Comparison of ENCODE assay signal across 18 cellular contexts in genomic region chr17:55588858-55589257, GRCh38.
DNase-seq lines count a peak whose midpoint lies in the region; ATAC-seq and TF ChIP-seq lines count a peak whose summit lies in the region.
"Had no signal": no experiment of that assay in that cellular context is flagged by ENCODE, and none has a peak within 500 bp of the region (broad histone marks: within the 10 kb centered on the region; RNA-seq: fewer than 3 reads in every experiment).

No MANE protein-coding gene starts in this region.

- H3K4me1 Mint-ChIP-seq in stimulated activated memory B cell treated with anti-CD40 and anti-IgM and Interleukin-4, amounts not matched to agents 10 μg/mL and 1 μg/mL and 100 μg/mL, for 72 hours: no peaks in the 10 kb centered on the region

- ATAC-seq in SK-N-SH treated with all-trans-retinoic acid at 6 μM for 48 hours (peak; percentile 50), sciatic nerve (peak; percentile 67), HG03442 (IDR thresholded peaks at IDR 0.05; ENCODE audit: unreplicated experiment) (no peak)
- no peak for ATAC-seq in stimulated activated memory B cell treated with anti-CD40 and anti-IgM and Interleukin-4, amounts not matched to agents 10 μg/mL and 1 μg/mL and 100 μg/mL, for 72 hours
- ATAC-seq: psoas muscle had no signal

- intact Hi-C loops in sciatic nerve (cut with DNase I): no loop called here

- no peak for TF ChIP-seq CTCF in fibroblast of villous mesenchyme (IDR thresholded peaks at IDR 0.05; ENCODE audit: insufficient read depth, low read depth, low read length)

- H3K9me3 Mint-ChIP-seq in stimulated activated memory B cell treated with anti-CD40 and anti-IgM and Interleukin-4, amounts not matched to agents 10 μg/mL and 1 μg/mL and 100 μg/mL, for 72 hours: peaks cover 4% of the 10 kb centered on the region

- H3K4me3 ChIP-seq in fibroblast of villous mesenchyme (ENCODE audit: low read depth, low read length): no peak overlapping the region
- H3K4me3 ChIP-seq: psoas muscle, testis had no signal

- H3K4me3 Mint-ChIP-seq in stimulated activated memory B cell treated with anti-CD40 and anti-IgM and Interleukin-4, amounts not matched to agents 10 μg/mL and 1 μg/mL and 100 μg/mL, for 72 hours: no peak overlapping the region

- no peak overlapping the region for H3K27ac Mint-ChIP-seq in stimulated activated memory B cell treated with anti-CD40 and anti-IgM and Interleukin-4, amounts not matched to agents 10 μg/mL and 1 μg/mL and 100 μg/mL, for 72 hours

- DNase-seq in AG20443 (ENCODE audit: low spot score) (peak; percentile 25), fibroblast of villous mesenchyme (ENCODE audit: low read depth) (peak; percentile 82), sciatic nerve (ENCODE audit: low spot score) (no peak), HT-29 (ENCODE audit: low spot score) (no peak), EL (no peak)
- DNase-seq: activated CD4-positive, alpha-beta T cell treated with anti-CD3 and anti-CD28 coated beads for 48 hours; erythroblast; hypothalamus; kidney; NCI-H1092 treated with DMSO at 0.1 percent for 48 hours; NCI-H2107; NCI-H510A treated with DMSO at 0.1 percent for 48 hours; psoas muscle; stimulated activated CD8-positive, alpha-beta memory T cell treated with anti-CD3 and anti-CD28 coated beads, Interleukin-4, amount 100 ng/mL, for 48 hours; testis had no signal

- no peaks in the 10 kb centered on the region for H3K36me3 Mint-ChIP-seq in stimulated activated memory B cell treated with anti-CD40 and anti-IgM and Interleukin-4, amounts not matched to agents 10 μg/mL and 1 μg/mL and 100 μg/mL, for 72 hours

- no peaks in the 10 kb centered on the region for H3K27me3 Mint-ChIP-seq in stimulated activated memory B cell treated with anti-CD40 and anti-IgM and Interleukin-4, amounts not matched to agents 10 μg/mL and 1 μg/mL and 100 μg/mL, for 72 hours

TF ChIP-seq in SK-N-SH treated with all-trans-retinoic acid at 6 μM for 48 hours, 23 proteins besides CTCF, POLR2A, EP300 and RAD21:
- TF ChIP-seq TOX (CRISPR knock-in tag; IDR thresholded peaks at IDR 0.05; ENCODE audit: borderline replicate concordance) (no peak), BACH2 (CRISPR knock-in tag; IDR thresholded peaks at IDR 0.05; ENCODE audit: borderline replicate concordance) (no peak), CREB5 (CRISPR knock-in tag; IDR thresholded peaks at IDR 0.05; ENCODE audit: low read depth) (no peak), ARNTL (CRISPR knock-in tag; IDR thresholded peaks at IDR 0.05; ENCODE audit: borderline replicate concordance, low read depth) (no peak), ZNF8 (CRISPR knock-in tag; IDR thresholded peaks at IDR 0.05) (no peak), ZNF70 (CRISPR knock-in tag; IDR thresholded peaks at IDR 0.05) (no peak), ISL1 (CRISPR knock-in tag; IDR thresholded peaks at IDR 0.05) (no peak), GLIS3 (CRISPR knock-in tag; IDR thresholded peaks at IDR 0.05) (no peak), TCF4 (CRISPR knock-in tag; IDR thresholded peaks at IDR 0.05; ENCODE audit: borderline replicate concordance) (no peak)

Comparison
In these comparisons a context has a peak if more than half of its experiments do, and no peak if none do; other contexts are left out.
1. DNase-seq: peak in AG20443 (single experiment) and fibroblast of villous mesenchyme (single experiment); none in sciatic nerve (single experiment), HT-29 (single experiment) and EL (single experiment).
2. ATAC-seq: peak in SK-N-SH treated with all-trans-retinoic acid at 6 μM for 48 hours (single experiment) and sciatic nerve (single experiment); none in stimulated activated memory B cell treated with anti-CD40 and anti-IgM and Interleukin-4, amounts not matched to agents 10 μg/mL and 1 μg/mL and 100 μg/mL, for 72 hours (single experiment) and HG03442 (single experiment).